15 cellular contexts compared by ENCODE assay signal in the genomic region with DNA sequence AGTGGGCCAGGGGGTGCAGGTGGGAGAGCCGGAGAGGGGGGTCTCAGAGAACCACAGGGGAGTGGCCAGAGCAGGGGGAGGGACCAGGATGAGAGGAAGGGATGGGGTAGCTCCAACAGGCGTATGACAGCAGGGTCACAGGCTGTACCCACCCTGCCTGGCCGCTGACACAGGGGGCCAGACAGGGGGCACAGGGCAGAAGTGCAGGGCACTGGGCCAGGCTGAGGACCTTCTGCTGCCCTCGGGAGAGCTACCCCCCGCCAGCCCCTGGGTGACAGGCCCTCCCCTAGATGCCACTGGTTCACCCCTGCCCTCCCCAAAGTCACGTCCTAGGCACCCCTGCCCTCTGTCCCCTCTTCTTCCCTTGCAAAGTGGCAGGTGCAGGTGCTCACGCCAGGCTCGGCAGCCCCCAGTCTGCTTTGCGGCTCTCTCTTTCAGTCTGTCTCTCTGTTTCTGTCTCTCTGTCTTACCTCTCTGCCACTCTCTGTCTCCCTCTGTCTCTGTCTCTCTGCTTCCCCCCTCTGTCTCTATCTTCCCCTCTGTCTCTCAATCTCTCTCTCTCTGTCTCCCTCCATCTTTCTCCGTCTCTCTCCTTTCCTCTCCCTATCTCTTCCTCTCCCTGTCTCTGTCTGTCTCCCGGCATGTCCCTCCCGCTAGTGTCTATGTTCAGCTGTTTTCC. TPM values are rescaled to one million over a fixed set of nuclear protein-coding genes. Genes with fewer than 3 reads are reported as not detected.
A peak's percentile ranks its signal among the peaks of the same experiment; 100 is the strongest.
DNase-seq lines count a peak whose midpoint lies in the region; TF ChIP-seq lines count a peak whose summit lies in the region.
"Had no signal": no experiment of that assay in that cellular context is flagged by ENCODE, and none has a peak within 500 bp of the region (broad histone marks: within the 10 kb centered on the region; RNA-seq: fewer than 3 reads in every experiment).

No MANE protein-coding gene starts in this region.

- H3K79me2 ChIP-seq in trophoblast cell (ENCODE audit: control insufficient read depth, insufficient read depth, low read length, poor library complexity), result peaks cover 7% of the 10 kb centered on the region

- H3K36me3 Mint-ChIP-seq in endodermal cell (ENCODE audit: low read depth), result no peaks in the 10 kb centered on the region

- H2AK5ac ChIP-seq in trophoblast cell (ENCODE audit: low read length), result no peak overlapping the region

- H3K9ac ChIP-seq in endodermal cell (ENCODE audit: extremely low read depth, low read length, poor library complexity, severe bottlenecking) (no peak overlapping the region), trophoblast cell (ENCODE audit: low read length) (no peak overlapping the region)

- H2BK12ac ChIP-seq in trophoblast cell (ENCODE audit: low read length), result no peak overlapping the region

- no peak overlapping the region for H3K27ac ChIP-seq in endodermal cell (ENCODE audit: low read depth, low read length)
- H3K27ac ChIP-seq in trophoblast cell (ENCODE audit: low read depth, low read length), result no peak overlapping the region
- H3K27ac ChIP-seq: HL-60 had no signal

- no peaks in the 10 kb centered on the region for H3K4me1 ChIP-seq in endodermal cell (ENCODE audit: control insufficient read depth, insufficient read depth, low read length)
- peaks cover 41 to 43% of the 10 kb centered on the region in 2 experiments for H3K4me1 ChIP-seq in trophoblast cell (ENCODE audit: control insufficient read depth in 1 of 2, insufficient read depth in 2 of 2, low read length in 2 of 2)

- H3K9me3 ChIP-seq in endodermal cell (ENCODE audit: control insufficient read depth, low read length) (no peaks in the 10 kb centered on the region), trophoblast cell (ENCODE audit: insufficient read depth, low read depth, low read length) (peaks cover 3% of the 10 kb centered on the region)

- no peak overlapping the region for H3K23ac ChIP-seq in trophoblast cell (ENCODE audit: low read length)

- H3K4me1 Mint-ChIP-seq in endodermal cell, result no peaks in the 10 kb centered on the region

- peak; percentile 25 for DNase-seq in activated CD4-positive, CD25-positive, alpha-beta regulatory T cell treated with anti-CD3 and anti-CD28 coated beads, Interleukin-2, amount 50 U/mL, for 72 hours
- no peak for DNase-seq in activated CD4-positive, CD25-positive, alpha-beta regulatory T cell (lab: John Stamatoyannopoulos, UW)
- DNase-seq in ELF-1 (ENCODE audit: low read depth, low spot score) (peak; percentile 0), endodermal cell (peak; percentile 49), trophoblast cell (no peak), DMS79 (lab: John Stamatoyannopoulos, UW) (no peak), A172 (ENCODE audit: low spot score) (no peak), NAMALWA (ENCODE audit: low spot score) (no peak)
- DNase-seq: 8988T; anterior cingulate cortex; effector CD4-positive, alpha-beta T cell; GOT3; SHP77; substantia nigra had no signal

- no peak overlapping the region for H3K4ac ChIP-seq in trophoblast cell (ENCODE audit: low read depth, low read length)

- H3K27me3 ChIP-seq in endodermal cell (ENCODE audit: control insufficient read depth, insufficient read depth, low read length, poor library complexity, severe bottlenecking) (no peaks in the 10 kb centered on the region), trophoblast cell (ENCODE audit: insufficient read depth, low read length) (no peaks in the 10 kb centered on the region)

- peaks cover 50% of the 10 kb centered on the region for H3K79me1 ChIP-seq in trophoblast cell (ENCODE audit: low read length)

- no peak for TF ChIP-seq CTCF in endodermal cell (conservative IDR thresholded peaks at IDR 0.05)

- no peak overlapping the region for H2AFZ ChIP-seq in trophoblast cell (ENCODE audit: insufficient read depth, low read length, poor library complexity)

- H3K18ac ChIP-seq in trophoblast cell (ENCODE audit: low read length), result no peak overlapping the region

- no peak overlapping the region for H2BK5ac ChIP-seq in trophoblast cell (ENCODE audit: low read depth, low read length, poor library complexity)

- 88 to 91% methylated on average over 5 to 12 of the region's 12 CpGs for WGBS in endodermal cell (ENCODE audit: insufficient coverage in 1 of 2, insufficient read length in 1 of 2), 2 experiments
- no CpG with 5 or more reads among the region's 12 CpGs for WGBS in trophoblast cell (ENCODE audit: extremely low coverage, insufficient coverage, insufficient read length)

- H3K9me3 Mint-ChIP-seq in endodermal cell, result no peaks in the 10 kb centered on the region

- no peak overlapping the region for H3K4me2 ChIP-seq in trophoblast cell (ENCODE audit: low read length)

- H3K27ac Mint-ChIP-seq in endodermal cell, result no peak overlapping the region

- no peaks in the 10 kb centered on the region for H3K27me3 Mint-ChIP-seq in endodermal cell (ENCODE audit: insufficient read depth)

- H3K14ac ChIP-seq in trophoblast cell (ENCODE audit: low read length), result no peak overlapping the region

- no peak overlapping the region for H3K4me3 Mint-ChIP-seq in endodermal cell

- H3K4me3 ChIP-seq in endodermal cell (ENCODE audit: low read length), result no peak overlapping the region
- H3K4me3 ChIP-seq in trophoblast cell (ENCODE audit: low read depth, low read length), result no peak overlapping the region

- H2BK120ac ChIP-seq in trophoblast cell (ENCODE audit: insufficient read depth, low read length, poor library complexity), result no peak overlapping the region

- H4K12ac ChIP-seq in trophoblast cell (ENCODE audit: low read depth, low read length), result no peak overlapping the region

- H4K8ac ChIP-seq in trophoblast cell (ENCODE audit: low read depth, low read length), result no peak overlapping the region

- peak overlapping the region; percentile 21 for H4K91ac ChIP-seq in trophoblast cell (ENCODE audit: low read depth, low read length)

- H3K36me3 ChIP-seq in endodermal cell (ENCODE audit: control insufficient read depth, insufficient read depth, low read length) (no peaks in the 10 kb centered on the region), trophoblast cell (ENCODE audit: control insufficient read depth in 1 of 2, insufficient read depth in 2 of 2, low read length in 2 of 2) (no peaks in the 10 kb centered on the region)

RNA-seq across cellular contexts. Expression of gene WNT9A, which starts 48.5 kb away (rescaled TPM):
- 1 to 10 TPM; 1.2 to 1.7 TPM for total RNA-seq in endodermal cell
- polyA plus RNA-seq in endodermal cell (2013, experiment 1 of 2), result 4.7 TPM
- polyA plus RNA-seq in endodermal cell (2013, experiment 2 of 2), result 5.5 TPM
- polyA plus RNA-seq in trophoblast cell (2013), result 5.1 and 5.7 TPM in 2 replicates
- total RNA-seq in A172 (2014; rRNA removed; shearing (Covaris generic)), result 23.7 and 25.8 TPM in 2 replicates

Comparison
In these comparisons a context has a peak if more than half of its experiments do, and no peak if none do; other contexts are left out.
1. DNase-seq: peak in activated CD4-positive, CD25-positive, alpha-beta regulatory T cell treated with anti-CD3 and anti-CD28 coated beads, Interleukin-2, amount 50 U/mL, for 72 hours (single experiment), ELF-1 (single experiment) and endodermal cell (single experiment); none in activated CD4-positive, CD25-positive, alpha-beta regulatory T cell (0 of 4), trophoblast cell (0 of 2), DMS79 (single experiment), A172 (single experiment) and NAMALWA (single experiment).